19 cellular contexts compared by ENCODE assay signal in genomic region chr6:112694986-112695385, GRCh38.
DNase-seq lines count a peak whose midpoint lies in the region; FAIRE-seq and TF ChIP-seq lines count a peak whose summit lies in the region.
"Had no signal": no experiment of that assay in that cellular context is flagged by ENCODE, and none has a peak within 500 bp of the region (broad histone marks: within the 10 kb centered on the region; RNA-seq: fewer than 3 reads in every experiment).

No MANE protein-coding gene starts in this region.

- no peak overlapping the region for H4K8ac ChIP-seq in neuronal stem cell (ENCODE audit: low read depth, low read length)

- no peak overlapping the region for H3K27ac Mint-ChIP-seq in activated CD4-positive, alpha-beta T cell treated with anti-CD3 and anti-CD28 coated beads, Interleukin-2, amount 10 ng/mL, durations not matched to agents 24 days and 14 days
- H3K27ac Mint-ChIP-seq: CD4-positive, CD25-positive, alpha-beta regulatory T cell; GM23338; IgD-negative memory B cell had no signal

- dilution Hi-C loops in endothelial cell of umbilical vein (cut with MboI; ENCODE audit: extremely low pct_ligation_motif_present, low sequenced_read_pairs), result no loop called here

- H3K4ac ChIP-seq in neuronal stem cell (ENCODE audit: low read length), result no peak overlapping the region

- H3K27me3 ChIP-seq in endothelial cell of umbilical vein (ENCODE audit: control insufficient read depth in 2 of 2, insufficient read depth in 2 of 2, low read length in 2 of 2), result no peaks in the 10 kb centered on the region
- no peaks in the 10 kb centered on the region for H3K27me3 ChIP-seq in neuronal stem cell (ENCODE audit: control insufficient read depth in 3 of 3, insufficient read depth in 3 of 3, low read depth in 1 of 3, low read length in 3 of 3)

- BruUV-seq in endothelial cell of umbilical vein (replicated peaks; lab: Mats Ljungman, UMichigan), result no TSS peak

- H3K27ac ChIP-seq in endothelial cell of umbilical vein (ENCODE audit: insufficient read depth, low read depth, low read length) (no peak overlapping the region), neuronal stem cell (replicated peaks; ENCODE audit: low read length) (no peak overlapping the region)
- H3K27ac ChIP-seq: PC-9 had no signal

- H4K20me1 ChIP-seq in endothelial cell of umbilical vein (replicated peaks; ENCODE audit: control insufficient read depth, extremely low read depth, insufficient read depth, low read length), result no peaks in the 10 kb centered on the region

- no peaks in the 10 kb centered on the region for H3K4me1 Mint-ChIP-seq in activated CD4-positive, alpha-beta T cell treated with anti-CD3 and anti-CD28 coated beads, Interleukin-2, amount 10 ng/mL, durations not matched to agents 24 days and 14 days
- H3K4me1 Mint-ChIP-seq: CD4-positive, CD25-positive, alpha-beta regulatory T cell; GM23338; IgD-negative memory B cell had no signal

- H2BK5ac ChIP-seq in neuronal stem cell (ENCODE audit: low read length), result no peak overlapping the region

- no peak overlapping the region for H3K4me3 ChIP-seq in endothelial cell of umbilical vein (replicated peaks in 1 of 3; ENCODE audit: insufficient read depth in 1 of 3, low read depth in 1 of 3, low read length in 3 of 3)
- no peak overlapping the region for H3K4me3 ChIP-seq in neuronal stem cell (ENCODE audit: low read length in 2 of 2)
- H3K4me3 ChIP-seq: GM23338, PC-9 had no signal

- peaks cover 5% of the 10 kb centered on the region for H3K9me1 ChIP-seq in endothelial cell of umbilical vein (replicated peaks; ENCODE audit: control insufficient read depth, extremely low read depth, insufficient read depth, low read length)

- no peak overlapping the region for H3K4me3 Mint-ChIP-seq in activated CD4-positive, alpha-beta T cell treated with anti-CD3 and anti-CD28 coated beads, Interleukin-2, amount 10 ng/mL, durations not matched to agents 24 days and 14 days
- H3K4me3 Mint-ChIP-seq: CD4-positive, CD25-positive, alpha-beta regulatory T cell; GM23338; IgD-negative memory B cell had no signal

- H3K4me1 ChIP-seq in endothelial cell of umbilical vein (ENCODE audit: control insufficient read depth, extremely low read depth, insufficient read depth, low read length), result peaks cover 21% of the 10 kb centered on the region
- H3K4me1 ChIP-seq in neuronal stem cell (ENCODE audit: control insufficient read depth in 2 of 2, insufficient read depth in 1 of 2, low read depth in 1 of 2, low read length in 2 of 2), result peaks cover 0 to 4% of the 10 kb centered on the region in 2 donors

- no peak overlapping the region for H2AFZ ChIP-seq in endothelial cell of umbilical vein (ENCODE audit: low read depth, low read length)
- peak overlapping the region; percentile 73 for H2AFZ ChIP-seq in neuronal stem cell (ENCODE audit: low read length)
- H2AFZ ChIP-seq: GM23338, PC-9 had no signal

- no peak overlapping the region for H3K18ac ChIP-seq in neuronal stem cell (ENCODE audit: low read length)

- no peaks in the 10 kb centered on the region for H3K9me3 ChIP-seq in endothelial cell of umbilical vein (replicated peaks; ENCODE audit: control insufficient read depth, insufficient read depth, low read length)
- no peaks in the 10 kb centered on the region for H3K9me3 ChIP-seq in neuronal stem cell (replicated peaks in 1 of 2; ENCODE audit: control insufficient read depth in 2 of 2, insufficient read depth in 1 of 2, low read depth in 1 of 2, low read length in 2 of 2)

- H3K14ac ChIP-seq in neuronal stem cell (ENCODE audit: low read length), result no peak overlapping the region

- WGBS in neuronal stem cell (ENCODE audit: extremely low coverage in 2 of 2, insufficient read length in 2 of 2, insufficient replicate concordance in 1 of 2), 2 donors, result no CpG with 5 or more reads among the region's 2 CpGs

- no peak for TF ChIP-seq POLR2A in endothelial cell of umbilical vein (IDR thresholded peaks at IDR 0.05; ENCODE audit: low read depth, low read length)

- H3K9me3 Mint-ChIP-seq in activated CD4-positive, alpha-beta T cell treated with anti-CD3 and anti-CD28 coated beads, Interleukin-2, amount 10 ng/mL, durations not matched to agents 24 days and 14 days, result no peaks in the 10 kb centered on the region
- H3K9me3 Mint-ChIP-seq: GM23338 had no signal

- intact Hi-C loops in endothelial cell of umbilical vein (cut with micrococcal nuclease), result no loop called here
- intact Hi-C loops in activated CD4-positive, alpha-beta T cell treated with anti-CD3 and anti-CD28 coated beads, Interleukin-2, amount 10 ng/mL, durations not matched to agents 24 days and 14 days (cut with micrococcal nuclease), result no loop called here

- H2BK120ac ChIP-seq in neuronal stem cell (ENCODE audit: low read depth, low read length), result no peak overlapping the region

- no peak overlapping the region for H4K91ac ChIP-seq in neuronal stem cell (ENCODE audit: low read depth, low read length, poor library complexity)

- no peak overlapping the region for H3K4me2 ChIP-seq in endothelial cell of umbilical vein (ENCODE audit: insufficient read depth, low read length)
- no peak overlapping the region for H3K4me2 ChIP-seq in neuronal stem cell (ENCODE audit: insufficient read depth, low read length, poor library complexity, severe bottlenecking)
- H3K4me2 ChIP-seq: GM23338, PC-9 had no signal

- H3K9ac ChIP-seq in endothelial cell of umbilical vein (replicated peaks; ENCODE audit: extremely low read depth, insufficient read depth, low read length) (no peak overlapping the region), neuronal stem cell (ENCODE audit: low read depth, low read length, poor library complexity) (no peak overlapping the region)

- no peak overlapping the region for H2AK5ac ChIP-seq in neuronal stem cell (ENCODE audit: low read depth, low read length)

- DNase-seq in NCI-H1105 treated with DMSO at 0.1 percent for 48 hours (lab: John Stamatoyannopoulos, UW) (peak; percentile 84), NCI-H748 treated with DMSO at 0.1 percent for 48 hours (lab: John Stamatoyannopoulos, UW) (peak; percentile 74), endothelial cell of umbilical vein (ENCODE audit: low read depth, low spot score) (peak; percentile 87), neuronal stem cell (ENCODE audit: low spot score) (peak; percentile 2), OCI-M2 (lab: John Stamatoyannopoulos, UW; ENCODE audit: unreplicated experiment) (no peak), hippocampal formation (lab: John Stamatoyannopoulos, UW) (no peak)
- no peak for DNase-seq in activated CD4-positive, alpha-beta T cell treated with anti-CD3 and anti-CD28 coated beads for 48 hours
- DNase-seq in activated CD4-positive, alpha-beta T cell treated with anti-CD3 and anti-CD28 coated beads, Interleukin-2, amount 10 ng/mL, durations not matched to agents 24 days and 14 days, result no peak
- DNase-seq: AML-193; CD4-positive, CD25-positive, alpha-beta regulatory T cell; DMS79 treated with DMSO at 0.1 percent for 48 hours; MV-4-11; NCI-H2171; NCI-H510A; PC-9 had no signal

- H3K36me3 ChIP-seq in endothelial cell of umbilical vein (ENCODE audit: control insufficient read depth in 2 of 2, extremely low read depth in 1 of 2, insufficient read depth in 2 of 2, low read length in 2 of 2) (no peaks in the 10 kb centered on the region), neuronal stem cell (replicated peaks in 1 of 2; ENCODE audit: control insufficient read depth in 2 of 2, insufficient read depth in 2 of 2, low read length in 2 of 2) (no peaks in the 10 kb centered on the region)

- H3K23ac ChIP-seq in neuronal stem cell (ENCODE audit: low read depth, low read length, poor library complexity), result no peak overlapping the region

- CTCF ChIA-PET in endothelial cell of umbilical vein (lab: Charles Lee), result interaction anchor here (0.7 to 1.2 kb wide), 3 partner anchors 13 to 48 kb away, joined by 3 to 5 read pairs (median 3); no protein-coding TSS in a partner anchor

- POLR2A ChIA-PET in endothelial cell of umbilical vein (lab: Charles Lee), result no interaction called here

- H3K36me3 Mint-ChIP-seq in activated CD4-positive, alpha-beta T cell treated with anti-CD3 and anti-CD28 coated beads, Interleukin-2, amount 10 ng/mL, durations not matched to agents 24 days and 14 days (ENCODE audit: low read depth), result no peaks in the 10 kb centered on the region
- H3K36me3 Mint-ChIP-seq: CD4-positive, CD25-positive, alpha-beta regulatory T cell; IgD-negative memory B cell had no signal

- H3K79me1 ChIP-seq in neuronal stem cell (ENCODE audit: low read depth, low read length), result no peaks in the 10 kb centered on the region

- H3K79me2 ChIP-seq in endothelial cell of umbilical vein (ENCODE audit: control insufficient read depth, insufficient read depth, low read length), result no peaks in the 10 kb centered on the region

- no peak overlapping the region for H2BK12ac ChIP-seq in neuronal stem cell (ENCODE audit: low read length)

- H3K27me3 Mint-ChIP-seq in activated CD4-positive, alpha-beta T cell treated with anti-CD3 and anti-CD28 coated beads, Interleukin-2, amount 10 ng/mL, durations not matched to agents 24 days and 14 days, result no peaks in the 10 kb centered on the region
- H3K27me3 Mint-ChIP-seq: CD4-positive, CD25-positive, alpha-beta regulatory T cell; IgD-negative memory B cell had no signal

- FAIRE-seq in endothelial cell of umbilical vein (lab: Jason Lieb, UNC), result peak; percentile 83
- FAIRE-seq: G401.6, GM12891 had no signal

- H2BK15ac ChIP-seq in neuronal stem cell (ENCODE audit: low read length), result no peak overlapping the region

- TF ChIP-seq CTCF in endothelial cell of umbilical vein (IDR thresholded peaks at IDR 0.05; ENCODE audit: extremely low read depth in 1 of 2, insufficient read depth in 1 of 2, low read depth in 1 of 2, low read length in 2 of 2), result no peak

TF ChIP-seq in endothelial cell of umbilical vein, 7 proteins besides CTCF, POLR2A, EP300 and RAD21:
- no peak for TF ChIP-seq MYC (IDR thresholded peaks at IDR 0.05; ENCODE audit: low read depth, low read length)

Comparison
In these comparisons a context has a peak if more than half of its experiments do, and no peak if none do; other contexts are left out.
1. DNase-seq: peak in NCI-H1105 treated with DMSO at 0.1 percent for 48 hours (single experiment), NCI-H748 treated with DMSO at 0.1 percent for 48 hours (single experiment), endothelial cell of umbilical vein (single experiment) and neuronal stem cell (single experiment); none in activated CD4-positive, alpha-beta T cell treated with anti-CD3 and anti-CD28 coated beads for 48 hours (single experiment), activated CD4-positive, alpha-beta T cell treated with anti-CD3 and anti-CD28 coated beads, Interleukin-2, amount 10 ng/mL, durations not matched to agents 24 days and 14 days (single experiment), OCI-M2 (single experiment) and hippocampal formation (0 of 2).